In genomic region chr12:6084969-6085450, GRCh38 we compare ENCODE assay signal across 14 cellular contexts. TPM values are rescaled to one million over a fixed set of nuclear protein-coding genes. Genes with fewer than 3 reads are reported as not detected.
DNase-seq lines count a peak whose midpoint lies in the region; ATAC-seq and TF ChIP-seq lines count a peak whose summit lies in the region.
"Had no signal": no experiment of that assay in that cellular context is flagged by ENCODE, and none has a peak within 500 bp of the region (broad histone marks: within the 10 kb centered on the region; RNA-seq: fewer than 3 reads in every experiment).

No MANE protein-coding gene starts in this region.

- H3K9me3 Mint-ChIP-seq in Caco-2 (ENCODE audit: unreplicated experiment) (no peaks in the 10 kb centered on the region), progenitor cell of endocrine pancreas (ENCODE audit: low read depth) (no peaks in the 10 kb centered on the region)
- no peaks in the 10 kb centered on the region for H3K9me3 Mint-ChIP-seq in stimulated activated naive CD8-positive, alpha-beta T cell treated with anti-CD3 and anti-CD28 coated beads, Interleukin-15, amount 100 ng/mL, for 72 hours
- no peaks in the 10 kb centered on the region for H3K9me3 Mint-ChIP-seq in stimulated activated naive B cell treated with anti-CD40 and anti-IgM and Interleukin-4, amounts not matched to agents 10 μg/mL and 1 μg/mL and 100 μg/mL, for 72 hours
- H3K9me3 Mint-ChIP-seq: activated naive CD8-positive, alpha-beta T cell treated with anti-CD3 and anti-CD28 coated beads, Interleukin-2, amount 50 U/mL, for 24 hours had no signal

- no peak for TF ChIP-seq CTCF in Caco-2 (IDR thresholded peaks at IDR 0.05; ENCODE audit: insufficient read depth in 1 of 2, low read depth in 1 of 2, low read length in 1 of 2, severe bottlenecking in 1 of 2, unreplicated experiment in 1 of 2)
- no peak for TF ChIP-seq CTCF in left ventricle myocardium inferior (IDR thresholded peaks at IDR 0.05; ENCODE audit: borderline replicate concordance)
- TF ChIP-seq CTCF in progenitor cell of endocrine pancreas (IDR thresholded peaks at IDR 0.05; ENCODE audit: unreplicated experiment), result no peak

- H3K36me3 ChIP-seq in Caco-2 (ENCODE audit: control insufficient read depth, insufficient read depth, low read length) (no peaks in the 10 kb centered on the region), SJSA1 (no peaks in the 10 kb centered on the region), left ventricle myocardium inferior (peaks cover 7% of the 10 kb centered on the region)
- H3K36me3 ChIP-seq: upper lobe of right lung had no signal

- H3K27me3 Mint-ChIP-seq in Caco-2 (ENCODE audit: insufficient read depth, unreplicated experiment) (no peaks in the 10 kb centered on the region), progenitor cell of endocrine pancreas (peaks cover 2% of the 10 kb centered on the region)
- H3K27me3 Mint-ChIP-seq in stimulated activated naive CD8-positive, alpha-beta T cell treated with anti-CD3 and anti-CD28 coated beads, Interleukin-15, amount 100 ng/mL, for 72 hours, result no peaks in the 10 kb centered on the region
- peaks cover 8 to 14% of the 10 kb centered on the region in 2 donors for H3K27me3 Mint-ChIP-seq in stimulated activated naive B cell treated with anti-CD40 and anti-IgM and Interleukin-4, amounts not matched to agents 10 μg/mL and 1 μg/mL and 100 μg/mL, for 72 hours

- no peaks in the 10 kb centered on the region for H3K9me3 ChIP-seq in Caco-2
- peaks cover 3% of the 10 kb centered on the region; the same call in 1 of the 2 replicates for H3K9me3 ChIP-seq in SJSA1 (replicated peaks)
- no peaks in the 10 kb centered on the region for H3K9me3 ChIP-seq in left ventricle myocardium inferior (replicated peaks)
- H3K9me3 ChIP-seq: upper lobe of right lung had no signal

- intact Hi-C loops in Caco-2 (cut with micrococcal nuclease; ENCODE audit: unreplicated experiment), result loop anchor here (1.0 to 5.0 kb wide), 2 partner anchors 15 to 97 kb away; no protein-coding TSS in a partner anchor
- intact Hi-C loops in left ventricle myocardium inferior (cut with micrococcal nuclease), result no loop called here

- H3K36me3 Mint-ChIP-seq in Caco-2 (ENCODE audit: insufficient read depth, unreplicated experiment) (peaks cover 6% of the 10 kb centered on the region), progenitor cell of endocrine pancreas (ENCODE audit: insufficient read depth) (no peaks in the 10 kb centered on the region)
- no peaks in the 10 kb centered on the region for H3K36me3 Mint-ChIP-seq in stimulated activated naive B cell treated with anti-CD40 and anti-IgM and Interleukin-4, amounts not matched to agents 10 μg/mL and 1 μg/mL and 100 μg/mL, for 72 hours

- H3K4me3 Mint-ChIP-seq in Caco-2 (ENCODE audit: unreplicated experiment) (peak overlapping the region; percentile 44), progenitor cell of endocrine pancreas (ENCODE audit: low read depth) (no peak overlapping the region)
- H3K4me3 Mint-ChIP-seq in stimulated activated naive CD8-positive, alpha-beta T cell treated with anti-CD3 and anti-CD28 coated beads, Interleukin-15, amount 100 ng/mL, for 72 hours, result no peak overlapping the region
- no peak overlapping the region for H3K4me3 Mint-ChIP-seq in stimulated activated naive B cell treated with anti-CD40 and anti-IgM and Interleukin-4, amounts not matched to agents 10 μg/mL and 1 μg/mL and 100 μg/mL, for 72 hours
- H3K4me3 Mint-ChIP-seq: activated naive CD8-positive, alpha-beta T cell treated with anti-CD3 and anti-CD28 coated beads, Interleukin-2, amount 50 U/mL, for 24 hours had no signal

- H3K27ac ChIP-seq in SJSA1 (peak overlapping the region; percentile 87), left ventricle myocardium inferior (replicated peaks) (peak overlapping the region; percentile 80)
- H3K27ac ChIP-seq: upper lobe of right lung had no signal

- peak overlapping the region; percentile 92 for H3K27ac Mint-ChIP-seq in Caco-2 (ENCODE audit: unreplicated experiment)
- peak overlapping the region; percentile 97 for H3K27ac Mint-ChIP-seq in progenitor cell of endocrine pancreas
- no peak overlapping the region for H3K27ac Mint-ChIP-seq in stimulated activated naive CD8-positive, alpha-beta T cell treated with anti-CD3 and anti-CD28 coated beads, Interleukin-15, amount 100 ng/mL, for 72 hours
- no peak overlapping the region for H3K27ac Mint-ChIP-seq in stimulated activated naive B cell treated with anti-CD40 and anti-IgM and Interleukin-4, amounts not matched to agents 10 μg/mL and 1 μg/mL and 100 μg/mL, for 72 hours
- H3K27ac Mint-ChIP-seq: activated naive CD8-positive, alpha-beta T cell treated with anti-CD3 and anti-CD28 coated beads, Interleukin-2, amount 50 U/mL, for 24 hours had no signal

- POLR2A ChIA-PET in Caco-2 (lab: Charles Lee), result interaction anchor here (0.5 to 1.7 kb wide), 7 partner anchors 8 to 1839 kb away, joined by 3 to 16 read pairs (median 5); partner anchors contain the start of gene CD9

- TSS peak; percentile 74 for BruUV-seq in Caco-2 (replicated peaks; lab: Mats Ljungman, UMichigan)

- CTCF ChIA-PET in Caco-2 (lab: Charles Lee), result interaction anchor here (0.6 to 1.9 kb wide), 9 partner anchors 14 to 226 kb away, joined by 3 to 28 read pairs (median 7); partner anchors contain the start of gene PLEKHG6

- no peak for DNase-seq in Caco-2
- DNase-seq in SJSA1 (ENCODE audit: low read depth in 1 of 2, low spot score in 2 of 2), result no peak
- DNase-seq in left ventricle myocardium inferior, result no peak
- DNase-seq in progenitor cell of endocrine pancreas (ENCODE audit: low spot score, unreplicated experiment), result no peak
- no peak for DNase-seq in kidney glomerular epithelial cell (lab: John Stamatoyannopoulos, UW)
- no peak for DNase-seq in stimulated activated naive CD8-positive, alpha-beta T cell treated with anti-CD3 and anti-CD28 coated beads, Interleukin-15, amount 100 ng/mL, for 72 hours
- DNase-seq in stimulated activated naive B cell treated with anti-CD40 and anti-IgM and Interleukin-4, amounts not matched to agents 10 μg/mL and 1 μg/mL and 100 μg/mL, for 72 hours, result no peak
- no peak for DNase-seq in stimulated activated CD4-positive, alpha-beta T cell treated with anti-CD3 and anti-CD28 coated beads, Interleukin-4, amount 100 ng/mL, for 4 hours
- DNase-seq: activated CD4-positive, alpha-beta T cell treated with anti-CD3 and anti-CD28 coated beads for 1 hour; activated naive CD8-positive, alpha-beta T cell treated with anti-CD3 and anti-CD28 coated beads, Interleukin-2, amount 50 U/mL, for 24 hours; DMS153; NCI-H2029 treated with DMSO at 0.1 percent for 48 hours; upper lobe of right lung had no signal

- H3K4me1 Mint-ChIP-seq in Caco-2 (ENCODE audit: low read depth, unreplicated experiment) (peaks cover 34% of the 10 kb centered on the region), progenitor cell of endocrine pancreas (ENCODE audit: low read depth) (peaks cover 27% of the 10 kb centered on the region)
- peaks cover 6% of the 10 kb centered on the region for H3K4me1 Mint-ChIP-seq in stimulated activated naive CD8-positive, alpha-beta T cell treated with anti-CD3 and anti-CD28 coated beads, Interleukin-15, amount 100 ng/mL, for 72 hours
- H3K4me1 Mint-ChIP-seq in stimulated activated naive B cell treated with anti-CD40 and anti-IgM and Interleukin-4, amounts not matched to agents 10 μg/mL and 1 μg/mL and 100 μg/mL, for 72 hours, result no peaks in the 10 kb centered on the region
- H3K4me1 Mint-ChIP-seq: activated naive CD8-positive, alpha-beta T cell treated with anti-CD3 and anti-CD28 coated beads, Interleukin-2, amount 50 U/mL, for 24 hours had no signal

- H3K4me3 ChIP-seq in Caco-2 (ENCODE audit: low read depth, low read length), result no peak overlapping the region
- no peak overlapping the region for H3K4me3 ChIP-seq in SJSA1
- H3K4me3 ChIP-seq in left ventricle myocardium inferior, result no peak overlapping the region
- H3K4me3 ChIP-seq: coronary artery, upper lobe of right lung had no signal

- H3K4me1 ChIP-seq in Caco-2, result peaks cover 65% of the 10 kb centered on the region
- H3K4me1 ChIP-seq in SJSA1 (replicated peaks), result peaks cover 57% of the 10 kb centered on the region
- peaks cover 93% of the 10 kb centered on the region for H3K4me1 ChIP-seq in left ventricle myocardium inferior

- ATAC-seq in stimulated activated naive CD8-positive, alpha-beta T cell treated with anti-CD3 and anti-CD28 coated beads, Interleukin-15, amount 100 ng/mL, for 72 hours, result no peak
- ATAC-seq in stimulated activated naive B cell treated with anti-CD40 and anti-IgM and Interleukin-4, amounts not matched to agents 10 μg/mL and 1 μg/mL and 100 μg/mL, for 72 hours (replicated peaks), result no peak
- ATAC-seq: activated naive CD8-positive, alpha-beta T cell treated with anti-CD3 and anti-CD28 coated beads, Interleukin-2, amount 50 U/mL, for 24 hours had no signal

- no peaks in the 10 kb centered on the region for H3K27me3 ChIP-seq in Caco-2 (replicated peaks; ENCODE audit: control insufficient read depth, insufficient read depth, low read length)
- no peaks in the 10 kb centered on the region for H3K27me3 ChIP-seq in SJSA1 (replicated peaks)
- no peaks in the 10 kb centered on the region for H3K27me3 ChIP-seq in left ventricle myocardium inferior (ENCODE audit: low read depth)
- H3K27me3 ChIP-seq: upper lobe of right lung had no signal

RNA-seq across cellular contexts. Expression of gene VWF, which starts 39.5 kb away (rescaled TPM):
- total RNA-seq in Caco-2 (2022) (0.30 and 0.41 TPM in 2 replicates), left ventricle myocardium inferior (250 TPM), progenitor cell of endocrine pancreas (0.10 and 0.22 TPM in 2 replicates)
- 0.09 and 0.50 TPM in 2 replicates for total RNA-seq in SJSA1 (2014; rRNA removed; shearing (Covaris generic))

Comparison
In these comparisons a context has a peak if more than half of its experiments do, and no peak if none do; other contexts are left out.
1. H3K27ac Mint-ChIP-seq: peak in Caco-2 (single experiment) and progenitor cell of endocrine pancreas (single experiment); none in stimulated activated naive CD8-positive, alpha-beta T cell treated with anti-CD3 and anti-CD28 coated beads, Interleukin-15, amount 100 ng/mL, for 72 hours (0 of 2) and stimulated activated naive B cell treated with anti-CD40 and anti-IgM and Interleukin-4, amounts not matched to agents 10 μg/mL and 1 μg/mL and 100 μg/mL, for 72 hours (single experiment).
2. RNA of gene VWF, which starts 39.5 kb away (total RNA-seq): 250 TPM in left ventricle myocardium inferior (single experiment); 0.09 to 0.50 TPM in SJSA1, 0.30 to 0.41 TPM in Caco-2 and 0.10 to 0.22 TPM in progenitor cell of endocrine pancreas; every median in the first group is over 100 times any median in the second.